ENCODE assay signal across 30 cellular contexts in genomic region chr1:229990326-229990725, GRCh38.
"Had no signal": no experiment of that assay in that cellular context is flagged by ENCODE, and none has a peak within 500 bp of the region (broad histone marks: within the 10 kb centered on the region; RNA-seq: fewer than 3 reads in every experiment).

No MANE protein-coding gene starts in this region.

- DNase-seq: activated B cell treated with CpG ODN at 0.5 μM for 24 hours; activated CD4-positive, alpha-beta memory T cell treated with anti-CD3 and anti-CD28 coated beads for 36 hours; activated CD4-positive, alpha-beta T cell treated with anti-CD3 and anti-CD28 coated beads for 36 hours; activated CD4-positive, alpha-beta T cell treated with anti-CD3 and anti-CD28 coated beads, Interleukin-2, amount 10 ng/mL, durations not matched to agents 24 days and 14 days; activated CD4-positive, CD25-positive, alpha-beta regulatory T cell treated with anti-CD3 and anti-CD28 coated beads, Interleukin-2, amount 50 U/mL, for 72 hours; activated CD8-positive, alpha-beta memory T cell treated with anti-CD3 and anti-CD28 coated beads, Interleukin-2, amount 50 U/mL, for 48 hours; activated gamma-delta T cell; activated naive CD4-positive, alpha-beta T cell; activated naive CD4-positive, alpha-beta T cell treated with anti-CD3 and anti-CD28 coated beads, Interleukin-2, amount 10 ng/mL, durations not matched to agents 7 days and 5 days; activated naive CD8-positive, alpha-beta T cell treated with anti-CD3 and anti-CD28 coated beads, Interleukin-2, amount 10 ng/mL, durations not matched to agents 7 days and 5 days; activated T-cell treated with anti-CD3 and anti-CD28 coated beads for 4 hours; activated T-cell treated with anti-CD3 and anti-CD28 coated beads, Interleukin-2, amount 50 U/mL, for 24 hours; activated T-cell treated with anti-CD3 and anti-CD28 coated beads, Interleukin-2, amount 50 U/mL, for 72 hours; amniotic stem cell; brain microvascular endothelial cell; dorsolateral prefrontal cortex; effector memory CD4-positive, alpha-beta T cell; esophagus squamous epithelium; foreskin melanocyte; T-helper 1 cell; T-helper 17 cell; T1000; WERI-Rb-1 had no signal

- H3K9me3 ChIP-seq: esophagus squamous epithelium, gastroesophageal sphincter had no signal

- H3K9me3 Mint-ChIP-seq: activated B cell treated with CpG ODN at 0.5 μM for 24 hours; activated CD4-positive, alpha-beta memory T cell treated with anti-CD3 and anti-CD28 coated beads for 36 hours; activated CD4-positive, alpha-beta T cell treated with anti-CD3 and anti-CD28 coated beads, Interleukin-2, amount 10 ng/mL, durations not matched to agents 24 days and 14 days; activated naive CD4-positive, alpha-beta T cell treated with anti-CD3 and anti-CD28 coated beads, Interleukin-2, amount 10 ng/mL, durations not matched to agents 7 days and 5 days; activated naive CD4-positive, alpha-beta T cell treated with anti-CD3 and anti-CD28 coated beads, Interleukin-2, amount 50 U/mL, for 72 hours; activated naive CD8-positive, alpha-beta T cell treated with anti-CD3 and anti-CD28 coated beads, Interleukin-2, amount 10 ng/mL, durations not matched to agents 7 days and 5 days; activated T-cell treated with anti-CD3 and anti-CD28 coated beads, Interleukin-2, amount 50 U/mL, for 24 hours; activated T-cell treated with anti-CD3 and anti-CD28 coated beads, Interleukin-2, amount 50 U/mL, for 72 hours; central memory CD8-positive, alpha-beta T cell; dendritic cell treated with granulocyte-macrophage colony-stimulating factor and Interleukin-4, amounts not matched to agents 40 ng/mL and 50 ng/mL, for 4 days; T-helper 2 cell treated with Interferon-gamma antibody and Interleukin-4, amounts not matched to agents 5 μg/mL and 100 μg/mL, for 36 hours had no signal

- H3K36me3 ChIP-seq: brain microvascular endothelial cell, esophagus squamous epithelium, gastroesophageal sphincter, WERI-Rb-1 had no signal

- H3K4me1 Mint-ChIP-seq: activated CD4-positive, alpha-beta T cell treated with anti-CD3 and anti-CD28 coated beads for 36 hours; activated naive CD4-positive, alpha-beta T cell treated with anti-CD3 and anti-CD28 coated beads, Interleukin-2, amount 10 ng/mL, durations not matched to agents 7 days and 5 days; central memory CD8-positive, alpha-beta T cell; T-helper 17 cell had no signal

- ATAC-seq: activated CD4-positive, alpha-beta T cell treated with anti-CD3 and anti-CD28 coated beads for 36 hours; activated T-cell treated with anti-CD3 and anti-CD28 coated beads, Interleukin-2, amount 50 U/mL, for 72 hours; gastroesophageal sphincter; T-helper 17 cell had no signal

- H3K36me3 Mint-ChIP-seq: activated CD4-positive, alpha-beta memory T cell treated with anti-CD3 and anti-CD28 coated beads for 36 hours; activated naive CD4-positive, alpha-beta T cell treated with anti-CD3 and anti-CD28 coated beads, Interleukin-2, amount 10 ng/mL, durations not matched to agents 7 days and 5 days; activated naive CD4-positive, alpha-beta T cell treated with anti-CD3 and anti-CD28 coated beads, Interleukin-2, amount 50 U/mL, for 72 hours had no signal

- H3K27me3 ChIP-seq: brain microvascular endothelial cell, dorsolateral prefrontal cortex, gastroesophageal sphincter had no signal

- H3K27ac ChIP-seq: brain microvascular endothelial cell, coronary artery, epithelial cell of prostate, esophagus squamous epithelium, gastroesophageal sphincter, WERI-Rb-1 had no signal

- H3K4me1 ChIP-seq: esophagus squamous epithelium had no signal

- H3K4me3 ChIP-seq: coronary artery, dorsolateral prefrontal cortex, esophagus squamous epithelium, gastroesophageal sphincter had no signal

- H3K27ac Mint-ChIP-seq: activated B cell treated with CpG ODN at 0.5 μM for 24 hours; activated CD4-positive, alpha-beta memory T cell treated with anti-CD3 and anti-CD28 coated beads for 36 hours; activated CD4-positive, alpha-beta T cell treated with anti-CD3 and anti-CD28 coated beads for 36 hours; activated CD4-positive, alpha-beta T cell treated with anti-CD3 and anti-CD28 coated beads, Interleukin-2, amount 10 ng/mL, durations not matched to agents 24 days and 14 days; activated naive CD4-positive, alpha-beta T cell treated with anti-CD3 and anti-CD28 coated beads, Interleukin-2, amount 10 ng/mL, durations not matched to agents 7 days and 5 days; activated naive CD4-positive, alpha-beta T cell treated with anti-CD3 and anti-CD28 coated beads, Interleukin-2, amount 50 U/mL, for 72 hours; activated naive CD8-positive, alpha-beta T cell treated with anti-CD3 and anti-CD28 coated beads, Interleukin-2, amount 10 ng/mL, durations not matched to agents 7 days and 5 days; activated T-cell treated with anti-CD3 and anti-CD28 coated beads, Interleukin-2, amount 50 U/mL, for 24 hours; activated T-cell treated with anti-CD3 and anti-CD28 coated beads, Interleukin-2, amount 50 U/mL, for 72 hours; dendritic cell treated with granulocyte-macrophage colony-stimulating factor and Interleukin-4, amounts not matched to agents 40 ng/mL and 50 ng/mL, for 4 days; T-helper 17 cell; T-helper 2 cell treated with Interferon-gamma antibody and Interleukin-4, amounts not matched to agents 5 μg/mL and 100 μg/mL, for 36 hours had no signal

- H3K4me3 Mint-ChIP-seq: activated B cell treated with CpG ODN at 0.5 μM for 24 hours; activated CD4-positive, alpha-beta memory T cell treated with anti-CD3 and anti-CD28 coated beads for 36 hours; activated CD4-positive, alpha-beta T cell treated with anti-CD3 and anti-CD28 coated beads for 36 hours; activated CD4-positive, alpha-beta T cell treated with anti-CD3 and anti-CD28 coated beads, Interleukin-2, amount 10 ng/mL, durations not matched to agents 24 days and 14 days; activated naive CD4-positive, alpha-beta T cell treated with anti-CD3 and anti-CD28 coated beads, Interleukin-2, amount 10 ng/mL, durations not matched to agents 7 days and 5 days; activated naive CD8-positive, alpha-beta T cell treated with anti-CD3 and anti-CD28 coated beads, Interleukin-2, amount 10 ng/mL, durations not matched to agents 7 days and 5 days; activated T-cell treated with anti-CD3 and anti-CD28 coated beads, Interleukin-2, amount 50 U/mL, for 24 hours; activated T-cell treated with anti-CD3 and anti-CD28 coated beads, Interleukin-2, amount 50 U/mL, for 72 hours; central memory CD8-positive, alpha-beta T cell; dendritic cell treated with granulocyte-macrophage colony-stimulating factor and Interleukin-4, amounts not matched to agents 40 ng/mL and 50 ng/mL, for 4 days; T-helper 17 cell; T-helper 2 cell treated with Interferon-gamma antibody and Interleukin-4, amounts not matched to agents 5 μg/mL and 100 μg/mL, for 36 hours had no signal

- H3K27me3 Mint-ChIP-seq: activated CD4-positive, alpha-beta T cell treated with anti-CD3 and anti-CD28 coated beads, Interleukin-2, amount 10 ng/mL, durations not matched to agents 24 days and 14 days; dendritic cell treated with granulocyte-macrophage colony-stimulating factor and Interleukin-4, amounts not matched to agents 40 ng/mL and 50 ng/mL, for 4 days had no signal
